ENCODE assay signal across 17 cellular contexts in the genomic region with DNA sequence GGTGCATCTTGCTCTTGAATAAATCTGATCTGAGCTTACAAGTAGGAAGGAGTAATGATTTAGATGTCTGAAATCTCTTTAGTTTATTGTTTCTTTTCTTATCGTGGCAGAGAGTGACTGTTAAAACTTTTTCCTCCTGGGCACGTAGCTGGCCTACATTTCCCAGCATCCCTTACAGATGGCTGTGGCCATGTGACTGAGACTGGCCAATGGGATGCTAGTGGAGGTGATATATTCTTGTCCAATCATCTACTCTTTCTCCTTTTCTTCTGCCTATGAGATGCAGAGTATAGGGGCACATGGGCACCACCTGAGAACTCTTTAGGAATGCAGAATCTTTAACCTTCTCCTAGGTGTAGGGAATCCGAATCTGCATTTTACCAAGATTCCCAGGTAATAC.
DNase-seq lines count a peak whose midpoint lies in the region; ATAC-seq and TF ChIP-seq lines count a peak whose summit lies in the region.
"Had no signal": no experiment of that assay in that cellular context is flagged by ENCODE, and none has a peak within 500 bp of the region (broad histone marks: within the 10 kb centered on the region; RNA-seq: fewer than 3 reads in every experiment).

No MANE protein-coding gene starts in this region.

- peak; percentile 9 for DNase-seq in activated CD4-positive, alpha-beta memory T cell treated with anti-CD3 and anti-CD28 coated beads for 36 hours
- no peak for DNase-seq in activated CD4-positive, alpha-beta memory T cell treated with anti-CD3 and anti-CD28 coated beads, Interleukin-2, amount 10 ng/mL, durations not matched to agents 7 days and 5 days
- DNase-seq in H7 (peak; percentile 12), left kidney (ENCODE audit: low read depth, low spot score) (peak; percentile 8), Ammon's horn (ENCODE audit: low spot score) (no peak)
- no peak for DNase-seq in activated CD4-positive, alpha-beta T cell treated with anti-CD3 and anti-CD28 coated beads, Interleukin-2, amount 50 U/mL, for 4 hours
- DNase-seq: activated T-cell treated with anti-CD3 and anti-CD28 coated beads, Interleukin-2, amount 50 U/mL, for 48 hours; heart left ventricle; HFFc6; naive B cell; NCI-H1694; stimulated activated CD4-positive, alpha-beta T cell treated with anti-CD3 and anti-CD28 coated beads, Interleukin-2, amount 100 ng/mL, for 24 hours; upper lobe of left lung had no signal

- no peak overlapping the region for H3K4me3 Mint-ChIP-seq in activated CD4-positive, alpha-beta memory T cell treated with anti-CD3 and anti-CD28 coated beads for 36 hours
- H3K4me3 Mint-ChIP-seq in activated CD4-positive, alpha-beta memory T cell treated with anti-CD3 and anti-CD28 coated beads, Interleukin-2, amount 10 ng/mL, durations not matched to agents 7 days and 5 days: no peak overlapping the region
- H3K4me3 Mint-ChIP-seq: HFFc6; naive B cell; stimulated activated naive CD8-positive, alpha-beta T cell treated with anti-CD3 and anti-CD28 coated beads, Interleukin-15, Interleukin-2, amounts not matched to agents 100 ng/mL and 50 ng/mL, for 24 hours had no signal

- peaks cover 15% of the 10 kb centered on the region for H3K27me3 Mint-ChIP-seq in activated CD4-positive, alpha-beta memory T cell treated with anti-CD3 and anti-CD28 coated beads for 36 hours
- peaks cover 8% of the 10 kb centered on the region for H3K27me3 Mint-ChIP-seq in activated CD4-positive, alpha-beta memory T cell treated with anti-CD3 and anti-CD28 coated beads, Interleukin-2, amount 10 ng/mL, durations not matched to agents 7 days and 5 days

- POLR2A ChIA-PET in activated CD4-positive, alpha-beta memory T cell treated with anti-CD3 and anti-CD28 coated beads for 36 hours (lab: Charles Lee): no interaction called here
- POLR2A ChIA-PET in activated CD4-positive, alpha-beta memory T cell treated with anti-CD3 and anti-CD28 coated beads, Interleukin-2, amount 10 ng/mL, durations not matched to agents 7 days and 5 days (lab: Charles Lee): no interaction called here

- no peaks in the 10 kb centered on the region for H3K4me1 Mint-ChIP-seq in activated CD4-positive, alpha-beta memory T cell treated with anti-CD3 and anti-CD28 coated beads for 36 hours (ENCODE audit: low read depth)
- H3K4me1 Mint-ChIP-seq in activated CD4-positive, alpha-beta memory T cell treated with anti-CD3 and anti-CD28 coated beads, Interleukin-2, amount 10 ng/mL, durations not matched to agents 7 days and 5 days: no peaks in the 10 kb centered on the region

- H3K9me3 Mint-ChIP-seq in activated CD4-positive, alpha-beta memory T cell treated with anti-CD3 and anti-CD28 coated beads for 36 hours: no peaks in the 10 kb centered on the region
- no peaks in the 10 kb centered on the region for H3K9me3 Mint-ChIP-seq in activated CD4-positive, alpha-beta memory T cell treated with anti-CD3 and anti-CD28 coated beads, Interleukin-2, amount 10 ng/mL, durations not matched to agents 7 days and 5 days
- H3K9me3 Mint-ChIP-seq: stimulated activated naive CD8-positive, alpha-beta T cell treated with anti-CD3 and anti-CD28 coated beads, Interleukin-15, Interleukin-2, amounts not matched to agents 100 ng/mL and 50 ng/mL, for 24 hours had no signal

- no peaks in the 10 kb centered on the region for H3K36me3 Mint-ChIP-seq in activated CD4-positive, alpha-beta memory T cell treated with anti-CD3 and anti-CD28 coated beads for 36 hours
- H3K36me3 Mint-ChIP-seq in activated CD4-positive, alpha-beta memory T cell treated with anti-CD3 and anti-CD28 coated beads, Interleukin-2, amount 10 ng/mL, durations not matched to agents 7 days and 5 days (ENCODE audit: low read depth): no peaks in the 10 kb centered on the region
- H3K36me3 Mint-ChIP-seq: activated naive CD4-positive, alpha-beta T cell treated with anti-CD3 and anti-CD28 coated beads, Interleukin-2, amount 50 U/mL, for 72 hours; naive B cell had no signal

- no peaks in the 10 kb centered on the region for H3K36me3 ChIP-seq in H7 (replicated peaks; ENCODE audit: control insufficient read depth, insufficient read depth, low read length)
- H3K36me3 ChIP-seq: heart left ventricle, upper lobe of left lung had no signal

- ATAC-seq in SK-N-SH treated with all-trans-retinoic acid at 6 μM for 48 hours (peak; percentile 66; the same call in 2 of the 3 replicates), HG03025 (IDR thresholded peaks at IDR 0.05; ENCODE audit: low FRiP score, unreplicated experiment) (no peak)
- ATAC-seq: activated naive CD4-positive, alpha-beta T cell treated with anti-CD3 and anti-CD28 coated beads, Interleukin-2, amount 50 U/mL, for 72 hours; heart left ventricle had no signal

- H3K4me3 ChIP-seq in H7 (ENCODE audit: insufficient read depth, low read depth, low read length): no peak overlapping the region
- H3K4me3 ChIP-seq: heart left ventricle, upper lobe of left lung had no signal

- CTCF ChIA-PET in activated CD4-positive, alpha-beta memory T cell treated with anti-CD3 and anti-CD28 coated beads for 36 hours (lab: Charles Lee): no interaction called here
- CTCF ChIA-PET in activated CD4-positive, alpha-beta memory T cell treated with anti-CD3 and anti-CD28 coated beads, Interleukin-2, amount 10 ng/mL, durations not matched to agents 7 days and 5 days (lab: Charles Lee): no interaction called here

- intact Hi-C loops in activated CD4-positive, alpha-beta memory T cell treated with anti-CD3 and anti-CD28 coated beads for 36 hours (cut with micrococcal nuclease): no loop called here

- H3K27ac Mint-ChIP-seq in activated CD4-positive, alpha-beta memory T cell treated with anti-CD3 and anti-CD28 coated beads for 36 hours: no peak overlapping the region
- no peak overlapping the region for H3K27ac Mint-ChIP-seq in activated CD4-positive, alpha-beta memory T cell treated with anti-CD3 and anti-CD28 coated beads, Interleukin-2, amount 10 ng/mL, durations not matched to agents 7 days and 5 days
- H3K27ac Mint-ChIP-seq: activated naive CD4-positive, alpha-beta T cell treated with anti-CD3 and anti-CD28 coated beads, Interleukin-2, amount 50 U/mL, for 72 hours; HFFc6; stimulated activated naive CD8-positive, alpha-beta T cell treated with anti-CD3 and anti-CD28 coated beads, Interleukin-15, Interleukin-2, amounts not matched to agents 100 ng/mL and 50 ng/mL, for 24 hours had no signal

- H3K27me3 ChIP-seq in H7 (ENCODE audit: control insufficient read depth, insufficient read depth, low read length): no peaks in the 10 kb centered on the region
- H3K27me3 ChIP-seq: heart left ventricle, upper lobe of left lung had no signal

TF ChIP-seq in SK-N-SH treated with all-trans-retinoic acid at 6 μM for 48 hours, 23 proteins besides CTCF, POLR2A, EP300 and RAD21 (continues in another document):
- no peak for TF ChIP-seq ZC3H10 (CRISPR knock-in tag; IDR thresholded peaks at IDR 0.05)
- no peak for TF ChIP-seq RARB (CRISPR knock-in tag; IDR thresholded peaks at IDR 0.05)
- no peak for TF ChIP-seq TOX (CRISPR knock-in tag; IDR thresholded peaks at IDR 0.05; ENCODE audit: borderline replicate concordance)
- no peak for TF ChIP-seq ESRRG (CRISPR knock-in tag; IDR thresholded peaks at IDR 0.05)
- TF ChIP-seq PPARA (CRISPR knock-in tag; IDR thresholded peaks at IDR 0.05; ENCODE audit: borderline replicate concordance): no peak
- TF ChIP-seq BACH2 (CRISPR knock-in tag; IDR thresholded peaks at IDR 0.05; ENCODE audit: borderline replicate concordance): no peak
- TF ChIP-seq GLIS3 (CRISPR knock-in tag; IDR thresholded peaks at IDR 0.05): no peak
- no peak for TF ChIP-seq ARNTL (CRISPR knock-in tag; IDR thresholded peaks at IDR 0.05; ENCODE audit: borderline replicate concordance, low read depth)
- TF ChIP-seq, protein P1, sequence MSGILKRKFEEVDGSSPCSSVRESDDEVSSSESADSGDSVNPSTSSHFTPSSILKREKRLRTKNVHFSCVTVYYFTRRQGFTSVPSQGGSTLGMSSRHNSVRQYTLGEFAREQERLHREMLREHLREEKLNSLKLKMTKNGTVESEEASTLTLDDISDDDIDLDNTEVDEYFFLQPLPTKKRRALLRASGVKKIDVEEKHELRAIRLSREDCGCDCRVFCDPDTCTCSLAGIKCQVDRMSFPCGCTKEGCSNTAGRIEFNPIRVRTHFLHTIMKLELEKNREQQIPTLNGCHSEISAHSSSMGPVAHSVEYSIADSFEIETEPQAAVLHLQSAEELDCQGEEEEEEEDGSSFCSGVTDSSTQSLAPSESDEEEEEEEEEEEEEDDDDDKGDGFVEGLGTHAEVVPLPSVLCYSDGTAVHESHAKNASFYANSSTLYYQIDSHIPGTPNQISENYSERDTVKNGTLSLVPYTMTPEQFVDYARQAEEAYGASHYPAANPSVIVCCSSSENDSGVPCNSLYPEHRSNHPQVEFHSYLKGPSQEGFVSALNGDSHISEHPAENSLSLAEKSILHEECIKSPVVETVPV (CRISPR knock-in tag; IDR thresholded peaks at IDR 0.05): no peak
- TF ChIP-seq ZFP30 (CRISPR knock-in tag; IDR thresholded peaks at IDR 0.05): no peak
- TF ChIP-seq, protein P2, sequence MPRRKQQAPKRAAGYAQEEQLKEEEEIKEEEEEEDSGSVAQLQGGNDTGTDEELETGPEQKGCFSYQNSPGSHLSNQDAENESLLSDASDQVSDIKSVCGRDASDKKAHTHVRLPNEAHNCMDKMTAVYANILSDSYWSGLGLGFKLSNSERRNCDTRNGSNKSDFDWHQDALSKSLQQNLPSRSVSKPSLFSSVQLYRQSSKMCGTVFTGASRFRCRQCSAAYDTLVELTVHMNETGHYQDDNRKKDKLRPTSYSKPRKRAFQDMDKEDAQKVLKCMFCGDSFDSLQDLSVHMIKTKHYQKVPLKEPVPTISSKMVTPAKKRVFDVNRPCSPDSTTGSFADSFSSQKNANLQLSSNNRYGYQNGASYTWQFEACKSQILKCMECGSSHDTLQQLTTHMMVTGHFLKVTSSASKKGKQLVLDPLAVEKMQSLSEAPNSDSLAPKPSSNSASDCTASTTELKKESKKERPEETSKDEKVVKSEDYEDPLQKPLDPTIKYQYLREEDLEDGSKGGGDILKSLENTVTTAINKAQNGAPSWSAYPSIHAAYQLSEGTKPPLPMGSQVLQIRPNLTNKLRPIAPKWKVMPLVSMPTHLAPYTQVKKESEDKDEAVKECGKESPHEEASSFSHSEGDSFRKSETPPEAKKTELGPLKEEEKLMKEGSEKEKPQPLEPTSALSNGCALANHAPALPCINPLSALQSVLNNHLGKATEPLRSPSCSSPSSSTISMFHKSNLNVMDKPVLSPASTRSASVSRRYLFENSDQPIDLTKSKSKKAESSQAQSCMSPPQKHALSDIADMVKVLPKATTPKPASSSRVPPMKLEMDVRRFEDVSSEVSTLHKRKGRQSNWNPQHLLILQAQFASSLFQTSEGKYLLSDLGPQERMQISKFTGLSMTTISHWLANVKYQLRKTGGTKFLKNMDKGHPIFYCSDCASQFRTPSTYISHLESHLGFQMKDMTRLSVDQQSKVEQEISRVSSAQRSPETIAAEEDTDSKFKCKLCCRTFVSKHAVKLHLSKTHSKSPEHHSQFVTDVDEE (CRISPR knock-in tag; IDR thresholded peaks at IDR 0.05): no peak
- no peak for TF ChIP-seq CSDC2 (CRISPR knock-in tag; IDR thresholded peaks at IDR 0.05)

Comparison
In these comparisons a context has a peak if more than half of its experiments do, and no peak if none do; other contexts are left out.
1. DNase-seq: peak in activated CD4-positive, alpha-beta memory T cell treated with anti-CD3 and anti-CD28 coated beads for 36 hours (single experiment), H7 (single experiment) and left kidney (single experiment); none in activated CD4-positive, alpha-beta memory T cell treated with anti-CD3 and anti-CD28 coated beads, Interleukin-2, amount 10 ng/mL, durations not matched to agents 7 days and 5 days (single experiment), Ammon's horn (single experiment) and activated CD4-positive, alpha-beta T cell treated with anti-CD3 and anti-CD28 coated beads, Interleukin-2, amount 50 U/mL, for 4 hours (0 of 2).